In genomic region chr6:149955975-149956317, GRCh38 we compare ENCODE assay signal across 1 cellular context.
TF ChIP-seq lines count a peak whose summit lies in the region.

No MANE protein-coding gene starts in this region.

TF ChIP-seq in K562, 482 proteins besides CTCF, POLR2A, EP300 and RAD21:
- peak; percentile 88 for TF ChIP-seq ZNF263 (CRISPR knock-in tag; IDR thresholded peaks at IDR 0.05; ENCODE audit: borderline replicate concordance)
